Comparison of ENCODE assay signal across 1 cellular context in genomic region chr5:115544371-115545064, GRCh38.
TF ChIP-seq lines count a peak whose summit lies in the region.

Gene FEM1C, minus strand, starts transcription at chr5:115544775. Its CDS starts 1,282 bp downstream, at chr5:115543493.

TF ChIP-seq in HepG2, 621 proteins besides CTCF, POLR2A, EP300 and RAD21 (continued from another document):
- TF ChIP-seq, protein P1, sequence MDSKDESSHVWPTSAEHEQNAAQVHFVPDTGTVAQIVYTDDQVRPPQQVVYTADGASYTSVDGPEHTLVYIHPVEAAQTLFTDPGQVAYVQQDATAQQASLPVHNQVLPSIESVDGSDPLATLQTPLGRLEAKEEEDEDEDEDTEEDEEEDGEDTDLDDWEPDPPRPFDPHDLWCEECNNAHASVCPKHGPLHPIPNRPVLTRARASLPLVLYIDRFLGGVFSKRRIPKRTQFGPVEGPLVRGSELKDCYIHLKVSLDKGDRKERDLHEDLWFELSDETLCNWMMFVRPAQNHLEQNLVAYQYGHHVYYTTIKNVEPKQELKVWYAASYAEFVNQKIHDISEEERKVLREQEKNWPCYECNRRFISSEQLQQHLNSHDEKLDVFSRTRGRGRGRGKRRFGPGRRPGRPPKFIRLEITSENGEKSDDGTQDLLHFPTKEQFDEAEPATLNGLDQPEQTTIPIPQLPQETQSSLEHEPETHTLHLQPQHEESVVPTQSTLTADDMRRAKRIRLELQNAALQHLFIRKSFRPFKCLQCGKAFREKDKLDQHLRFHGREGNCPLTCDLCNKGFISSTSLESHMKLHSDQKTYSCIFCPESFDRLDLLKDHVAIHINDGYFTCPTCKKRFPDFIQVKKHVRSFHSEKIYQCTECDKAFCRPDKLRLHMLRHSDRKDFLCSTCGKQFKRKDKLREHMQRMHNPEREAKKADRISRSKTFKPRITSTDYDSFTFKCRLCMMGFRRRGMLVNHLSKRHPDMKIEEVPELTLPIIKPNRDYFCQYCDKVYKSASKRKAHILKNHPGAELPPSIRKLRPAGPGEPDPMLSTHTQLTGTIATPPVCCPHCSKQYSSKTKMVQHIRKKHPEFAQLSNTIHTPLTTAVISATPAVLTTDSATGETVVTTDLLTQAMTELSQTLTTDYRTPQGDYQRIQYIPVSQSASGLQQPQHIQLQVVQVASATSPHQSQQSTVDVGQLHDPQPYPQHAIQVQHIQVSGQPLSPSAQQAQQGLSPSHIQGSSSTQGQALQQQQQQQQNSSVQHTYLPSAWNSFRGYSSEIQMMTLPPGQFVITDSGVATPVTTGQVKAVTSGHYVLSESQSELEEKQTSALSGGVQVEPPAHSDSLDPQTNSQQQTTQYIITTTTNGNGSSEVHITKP (CRISPR knock-in tag; IDR thresholded peaks at IDR 0.05; ENCODE audit: low read depth) = no peak
- TF ChIP-seq PRPF4 (IDR thresholded peaks at IDR 0.05; ENCODE audit: low read depth, low read length, poor library complexity, severe bottlenecking) (no peak), ZSCAN21 (CRISPR knock-in tag; IDR thresholded peaks at IDR 0.05; ENCODE audit: borderline replicate concordance) (peak; percentile 76; the same call in 1 of the 2 replicates), PAF1 (CRISPR knock-in tag; IDR thresholded peaks at IDR 0.05) (no peak), IRX3 (CRISPR knock-in tag; IDR thresholded peaks at IDR 0.05; ENCODE audit: borderline replicate concordance, low read depth) (no peak), ZNF839 (CRISPR knock-in tag; IDR thresholded peaks at IDR 0.05; ENCODE audit: borderline replicate concordance) (no peak), ZNF10 (CRISPR knock-in tag; IDR thresholded peaks at IDR 0.05; ENCODE audit: borderline replicate concordance, low read depth) (no peak), ZNF121 (CRISPR knock-in tag; IDR thresholded peaks at IDR 0.05) (peak; percentile 32; the same call in 1 of the 2 replicates), ARID2 (CRISPR knock-in tag; IDR thresholded peaks at IDR 0.05; ENCODE audit: borderline replicate concordance) (no peak), HNRNPLL (IDR thresholded peaks at IDR 0.05; ENCODE audit: low read depth, low read length, poor library complexity, severe bottlenecking) (peak; percentile 88), RFXAP (CRISPR knock-in tag; IDR thresholded peaks at IDR 0.05; ENCODE audit: borderline replicate concordance) (peak; percentile 78), FOXA3 (CRISPR knock-in tag; IDR thresholded peaks at IDR 0.05) (peak; percentile 53), GZF1 (CRISPR knock-in tag; IDR thresholded peaks at IDR 0.05) (0 out of 2 replicates have a peak, but pooled peaks have one; percentile 53), ZNF383 (CRISPR knock-in tag; IDR thresholded peaks at IDR 0.05; ENCODE audit: borderline replicate concordance) (no peak), POLR2AphosphoS2 (IDR thresholded peaks at IDR 0.05; ENCODE audit: low read depth, low read length) (no peak), PPARG (CRISPR knock-in tag; conservative IDR thresholded peaks at IDR 0.05) (no peak; the same call in 1 of the 2 replicates), ETV6 (CRISPR knock-in tag; conservative IDR thresholded peaks at IDR 0.05) (no peak), ZNF556 (CRISPR knock-in tag; IDR thresholded peaks at IDR 0.05; ENCODE audit: borderline replicate concordance) (0 out of 2 replicates have a peak, but pooled peaks have one; percentile 81), ZNF605 (CRISPR knock-in tag; IDR thresholded peaks at IDR 0.05) (no peak), CBX2 (IDR thresholded peaks at IDR 0.05; ENCODE audit: low read depth, low read length) (no peak), CBX2 (CRISPR knock-in tag; IDR thresholded peaks at IDR 0.05; ENCODE audit: low read depth) (no peak), ZSCAN30 (CRISPR knock-in tag; IDR thresholded peaks at IDR 0.05) (no peak; the same call in 1 of the 2 replicates), SMYD3 (CRISPR knock-in tag; IDR thresholded peaks at IDR 0.05) (no peak), ZNF253 (CRISPR knock-in tag; IDR thresholded peaks at IDR 0.05; ENCODE audit: borderline replicate concordance) (no peak), ZNF570 (CRISPR knock-in tag; IDR thresholded peaks at IDR 0.05; ENCODE audit: borderline replicate concordance) (no peak; the same call in 1 of the 2 replicates), ATF5 (CRISPR knock-in tag; IDR thresholded peaks at IDR 0.05; ENCODE audit: low read depth) (peak; percentile 71; the same call in 1 of the 2 replicates), ZNF562 (CRISPR knock-in tag; IDR thresholded peaks at IDR 0.05; ENCODE audit: borderline replicate concordance) (no peak), ZNF841 (CRISPR knock-in tag; IDR thresholded peaks at IDR 0.05; ENCODE audit: borderline replicate concordance) (peak; percentile 58; the same call in 1 of the 2 replicates)
- TF ChIP-seq, protein P2, sequence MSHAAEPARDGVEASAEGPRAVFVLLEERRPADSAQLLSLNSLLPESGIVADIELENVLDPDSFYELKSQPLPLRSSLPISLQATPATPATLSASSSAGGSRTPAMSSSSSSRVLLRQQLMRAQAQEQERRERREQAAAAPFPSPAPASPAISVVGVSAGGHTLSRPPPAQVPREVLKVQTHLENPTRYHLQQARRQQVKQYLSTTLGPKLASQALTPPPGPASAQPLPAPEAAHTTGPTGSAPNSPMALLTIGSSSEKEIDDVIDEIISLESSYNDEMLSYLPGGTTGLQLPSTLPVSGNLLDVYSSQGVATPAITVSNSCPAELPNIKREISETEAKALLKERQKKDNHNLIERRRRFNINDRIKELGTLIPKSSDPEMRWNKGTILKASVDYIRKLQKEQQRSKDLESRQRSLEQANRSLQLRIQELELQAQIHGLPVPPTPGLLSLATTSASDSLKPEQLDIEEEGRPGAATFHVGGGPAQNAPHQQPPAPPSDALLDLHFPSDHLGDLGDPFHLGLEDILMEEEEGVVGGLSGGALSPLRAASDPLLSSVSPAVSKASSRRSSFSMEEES (CRISPR knock-in tag; IDR thresholded peaks at IDR 0.05) = peak; percentile 39; the same call in 1 of the 2 replicates
- TF ChIP-seq, protein P3, sequence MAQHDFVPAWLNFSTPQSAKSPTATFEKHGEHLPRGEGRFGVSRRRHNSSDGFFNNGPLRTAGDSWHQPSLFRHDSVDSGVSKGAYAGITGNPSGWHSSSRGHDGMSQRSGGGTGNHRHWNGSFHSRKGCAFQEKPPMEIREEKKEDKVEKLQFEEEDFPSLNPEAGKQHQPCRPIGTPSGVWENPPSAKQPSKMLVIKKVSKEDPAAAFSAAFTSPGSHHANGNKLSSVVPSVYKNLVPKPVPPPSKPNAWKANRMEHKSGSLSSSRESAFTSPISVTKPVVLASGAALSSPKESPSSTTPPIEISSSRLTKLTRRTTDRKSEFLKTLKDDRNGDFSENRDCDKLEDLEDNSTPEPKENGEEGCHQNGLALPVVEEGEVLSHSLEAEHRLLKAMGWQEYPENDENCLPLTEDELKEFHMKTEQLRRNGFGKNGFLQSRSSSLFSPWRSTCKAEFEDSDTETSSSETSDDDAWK (CRISPR knock-in tag; IDR thresholded peaks at IDR 0.05) = no peak
- TF ChIP-seq, protein P4, sequence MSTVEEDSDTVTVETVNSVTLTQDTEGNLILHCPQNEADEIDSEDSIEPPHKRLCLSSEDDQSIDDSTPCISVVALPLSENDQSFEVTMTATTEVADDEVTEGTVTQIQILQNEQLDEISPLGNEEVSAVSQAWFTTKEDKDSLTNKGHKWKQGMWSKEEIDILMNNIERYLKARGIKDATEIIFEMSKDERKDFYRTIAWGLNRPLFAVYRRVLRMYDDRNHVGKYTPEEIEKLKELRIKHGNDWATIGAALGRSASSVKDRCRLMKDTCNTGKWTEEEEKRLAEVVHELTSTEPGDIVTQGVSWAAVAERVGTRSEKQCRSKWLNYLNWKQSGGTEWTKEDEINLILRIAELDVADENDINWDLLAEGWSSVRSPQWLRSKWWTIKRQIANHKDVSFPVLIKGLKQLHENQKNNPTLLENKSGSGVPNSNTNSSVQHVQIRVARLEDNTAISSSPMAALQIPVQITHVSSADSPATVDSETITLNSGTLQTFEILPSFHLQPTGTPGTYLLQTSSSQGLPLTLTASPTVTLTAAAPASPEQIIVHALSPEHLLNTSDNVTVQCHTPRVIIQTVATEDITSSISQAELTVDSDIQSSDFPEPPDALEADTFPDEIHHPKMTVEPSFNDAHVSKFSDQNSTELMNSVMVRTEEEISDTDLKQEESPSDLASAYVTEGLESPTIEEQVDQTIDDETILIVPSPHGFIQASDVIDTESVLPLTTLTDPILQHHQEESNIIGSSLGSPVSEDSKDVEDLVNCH (CRISPR knock-in tag; IDR thresholded peaks at IDR 0.05) = no peak
TF ChIP-seq in HepG2: peak in this region for 293.
